In the genomic region with DNA sequence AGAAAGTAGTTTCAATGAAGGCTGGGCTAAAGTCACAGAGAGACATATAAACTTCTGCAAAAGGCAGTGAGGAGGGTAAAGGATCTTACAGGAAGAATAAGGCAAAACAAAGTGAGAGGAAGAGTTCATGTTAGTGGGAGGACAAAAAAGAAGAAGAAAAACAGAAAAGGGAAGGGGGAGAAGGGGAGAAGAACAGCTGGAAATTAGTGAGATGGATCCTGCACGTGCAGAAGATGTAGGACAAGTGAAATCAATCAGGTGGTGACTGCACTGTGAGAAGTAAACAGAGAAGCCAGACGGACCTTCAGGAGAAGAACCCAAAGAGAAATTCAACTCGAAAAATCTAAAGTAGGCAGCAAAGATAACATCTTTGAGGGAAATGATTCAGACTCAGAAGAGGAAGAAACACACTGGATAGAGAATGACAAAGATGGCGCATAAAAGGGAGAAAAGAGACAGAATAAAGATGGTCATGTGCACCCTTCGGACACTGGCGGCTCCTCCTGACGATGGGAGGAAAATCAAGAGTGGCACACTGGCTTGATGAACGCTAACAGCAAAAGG, we compare ENCODE assay signal across 1 cellular context.
TF ChIP-seq lines count a peak whose summit lies in the region.

No MANE protein-coding gene starts in this region.

TF ChIP-seq in SK-N-SH treated with all-trans-retinoic acid at 6 μM for 48 hours, 23 proteins besides CTCF, POLR2A, EP300 and RAD21 (continued from another document):
- TF ChIP-seq, protein P1, sequence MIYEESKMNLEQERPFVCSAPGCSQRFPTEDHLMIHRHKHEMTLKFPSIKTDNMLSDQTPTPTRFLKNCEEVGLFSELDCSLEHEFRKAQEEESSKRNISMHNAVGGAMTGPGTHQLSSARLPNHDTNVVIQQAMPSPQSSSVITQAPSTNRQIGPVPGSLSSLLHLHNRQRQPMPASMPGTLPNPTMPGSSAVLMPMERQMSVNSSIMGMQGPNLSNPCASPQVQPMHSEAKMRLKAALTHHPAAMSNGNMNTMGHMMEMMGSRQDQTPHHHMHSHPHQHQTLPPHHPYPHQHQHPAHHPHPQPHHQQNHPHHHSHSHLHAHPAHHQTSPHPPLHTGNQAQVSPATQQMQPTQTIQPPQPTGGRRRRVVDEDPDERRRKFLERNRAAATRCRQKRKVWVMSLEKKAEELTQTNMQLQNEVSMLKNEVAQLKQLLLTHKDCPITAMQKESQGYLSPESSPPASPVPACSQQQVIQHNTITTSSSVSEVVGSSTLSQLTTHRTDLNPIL (CRISPR knock-in tag; IDR thresholded peaks at IDR 0.05; ENCODE audit: low read depth), result no peak
- TF ChIP-seq BACH2 (CRISPR knock-in tag; IDR thresholded peaks at IDR 0.05; ENCODE audit: borderline replicate concordance) (no peak), ESRRG (CRISPR knock-in tag; IDR thresholded peaks at IDR 0.05) (no peak), SNAI2 (CRISPR knock-in tag; IDR thresholded peaks at IDR 0.05) (no peak), TCF4 (CRISPR knock-in tag; IDR thresholded peaks at IDR 0.05; ENCODE audit: borderline replicate concordance) (no peak), CSDC2 (CRISPR knock-in tag; IDR thresholded peaks at IDR 0.05) (no peak), ZFP30 (CRISPR knock-in tag; IDR thresholded peaks at IDR 0.05) (no peak), ARNTL (CRISPR knock-in tag; IDR thresholded peaks at IDR 0.05; ENCODE audit: borderline replicate concordance, low read depth) (no peak), ZNF70 (CRISPR knock-in tag; IDR thresholded peaks at IDR 0.05) (no peak), RARB (CRISPR knock-in tag; IDR thresholded peaks at IDR 0.05) (no peak), ZNF565 (CRISPR knock-in tag; conservative IDR thresholded peaks at IDR 0.05; ENCODE audit: low read depth) (no peak)
- TF ChIP-seq, protein P2, sequence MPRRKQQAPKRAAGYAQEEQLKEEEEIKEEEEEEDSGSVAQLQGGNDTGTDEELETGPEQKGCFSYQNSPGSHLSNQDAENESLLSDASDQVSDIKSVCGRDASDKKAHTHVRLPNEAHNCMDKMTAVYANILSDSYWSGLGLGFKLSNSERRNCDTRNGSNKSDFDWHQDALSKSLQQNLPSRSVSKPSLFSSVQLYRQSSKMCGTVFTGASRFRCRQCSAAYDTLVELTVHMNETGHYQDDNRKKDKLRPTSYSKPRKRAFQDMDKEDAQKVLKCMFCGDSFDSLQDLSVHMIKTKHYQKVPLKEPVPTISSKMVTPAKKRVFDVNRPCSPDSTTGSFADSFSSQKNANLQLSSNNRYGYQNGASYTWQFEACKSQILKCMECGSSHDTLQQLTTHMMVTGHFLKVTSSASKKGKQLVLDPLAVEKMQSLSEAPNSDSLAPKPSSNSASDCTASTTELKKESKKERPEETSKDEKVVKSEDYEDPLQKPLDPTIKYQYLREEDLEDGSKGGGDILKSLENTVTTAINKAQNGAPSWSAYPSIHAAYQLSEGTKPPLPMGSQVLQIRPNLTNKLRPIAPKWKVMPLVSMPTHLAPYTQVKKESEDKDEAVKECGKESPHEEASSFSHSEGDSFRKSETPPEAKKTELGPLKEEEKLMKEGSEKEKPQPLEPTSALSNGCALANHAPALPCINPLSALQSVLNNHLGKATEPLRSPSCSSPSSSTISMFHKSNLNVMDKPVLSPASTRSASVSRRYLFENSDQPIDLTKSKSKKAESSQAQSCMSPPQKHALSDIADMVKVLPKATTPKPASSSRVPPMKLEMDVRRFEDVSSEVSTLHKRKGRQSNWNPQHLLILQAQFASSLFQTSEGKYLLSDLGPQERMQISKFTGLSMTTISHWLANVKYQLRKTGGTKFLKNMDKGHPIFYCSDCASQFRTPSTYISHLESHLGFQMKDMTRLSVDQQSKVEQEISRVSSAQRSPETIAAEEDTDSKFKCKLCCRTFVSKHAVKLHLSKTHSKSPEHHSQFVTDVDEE (CRISPR knock-in tag; IDR thresholded peaks at IDR 0.05), result no peak
- TF ChIP-seq, protein P3, sequence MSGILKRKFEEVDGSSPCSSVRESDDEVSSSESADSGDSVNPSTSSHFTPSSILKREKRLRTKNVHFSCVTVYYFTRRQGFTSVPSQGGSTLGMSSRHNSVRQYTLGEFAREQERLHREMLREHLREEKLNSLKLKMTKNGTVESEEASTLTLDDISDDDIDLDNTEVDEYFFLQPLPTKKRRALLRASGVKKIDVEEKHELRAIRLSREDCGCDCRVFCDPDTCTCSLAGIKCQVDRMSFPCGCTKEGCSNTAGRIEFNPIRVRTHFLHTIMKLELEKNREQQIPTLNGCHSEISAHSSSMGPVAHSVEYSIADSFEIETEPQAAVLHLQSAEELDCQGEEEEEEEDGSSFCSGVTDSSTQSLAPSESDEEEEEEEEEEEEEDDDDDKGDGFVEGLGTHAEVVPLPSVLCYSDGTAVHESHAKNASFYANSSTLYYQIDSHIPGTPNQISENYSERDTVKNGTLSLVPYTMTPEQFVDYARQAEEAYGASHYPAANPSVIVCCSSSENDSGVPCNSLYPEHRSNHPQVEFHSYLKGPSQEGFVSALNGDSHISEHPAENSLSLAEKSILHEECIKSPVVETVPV (CRISPR knock-in tag; IDR thresholded peaks at IDR 0.05), result no peak
